In the genomic region with DNA sequence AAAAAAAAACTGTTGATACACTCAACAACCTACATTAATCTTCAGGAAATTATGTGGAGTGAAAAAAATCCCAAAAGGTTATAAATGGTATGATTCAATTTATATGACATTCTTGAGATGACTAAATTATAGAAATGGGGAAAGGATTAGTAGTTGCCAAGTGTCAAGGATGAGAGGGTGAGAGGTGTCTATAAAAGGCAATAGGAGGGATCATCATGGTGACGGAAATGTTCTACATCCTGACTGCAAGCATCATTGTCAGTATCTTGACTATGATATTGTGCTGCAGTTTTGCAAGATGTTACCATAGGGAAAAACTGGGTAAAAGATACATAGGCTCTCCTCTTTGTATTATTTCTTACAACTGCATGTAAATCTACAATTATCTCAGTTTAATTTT, we compare ENCODE assay signal across 15 cellular contexts.
DNase-seq lines count a peak whose midpoint lies in the region; ATAC-seq lines count a peak whose summit lies in the region.
"Had no signal": no experiment of that assay in that cellular context is flagged by ENCODE, and none has a peak within 500 bp of the region (broad histone marks: within the 10 kb centered on the region; RNA-seq: fewer than 3 reads in every experiment).

No MANE protein-coding gene starts in this region.

- H3K4me1 Mint-ChIP-seq in stimulated activated naive CD8-positive, alpha-beta T cell treated with anti-CD3 and anti-CD28 coated beads, Interleukin-15, amount 100 ng/mL, for 72 hours = peaks cover 6% of the 10 kb centered on the region

- H3K27ac Mint-ChIP-seq in stimulated activated naive CD8-positive, alpha-beta T cell treated with anti-CD3 and anti-CD28 coated beads, Interleukin-15, amount 100 ng/mL, for 72 hours = no peak overlapping the region
- H3K27ac Mint-ChIP-seq: CD4-positive, alpha-beta T cell; H9 had no signal

- H3K9me3 Mint-ChIP-seq in stimulated activated naive CD8-positive, alpha-beta T cell treated with anti-CD3 and anti-CD28 coated beads, Interleukin-15, amount 100 ng/mL, for 72 hours = no peaks in the 10 kb centered on the region
- H3K9me3 Mint-ChIP-seq: CD4-positive, alpha-beta T cell; H9 had no signal

- ATAC-seq in stimulated activated naive CD8-positive, alpha-beta T cell treated with anti-CD3 and anti-CD28 coated beads, Interleukin-15, Interleukin-2, amounts not matched to agents 100 U/mL and 50 U/mL, for 24 hours = peak; percentile 55
- no peak for ATAC-seq in stimulated activated naive CD8-positive, alpha-beta T cell treated with anti-CD3 and anti-CD28 coated beads, Interleukin-15, amount 100 ng/mL, for 72 hours
- no peak for ATAC-seq in GM19328 (IDR thresholded peaks at IDR 0.05; ENCODE audit: unreplicated experiment)

- H3K4me3 Mint-ChIP-seq in stimulated activated naive CD8-positive, alpha-beta T cell treated with anti-CD3 and anti-CD28 coated beads, Interleukin-15, amount 100 ng/mL, for 72 hours = no peak overlapping the region
- H3K4me3 Mint-ChIP-seq: CD4-positive, alpha-beta T cell; H9 had no signal

- peaks cover 20% of the 10 kb centered on the region for H3K27me3 Mint-ChIP-seq in stimulated activated naive CD8-positive, alpha-beta T cell treated with anti-CD3 and anti-CD28 coated beads, Interleukin-15, amount 100 ng/mL, for 72 hours

- no peak for DNase-seq in stimulated activated naive CD8-positive, alpha-beta T cell treated with anti-CD3 and anti-CD28 coated beads, Interleukin-15, Interleukin-2, amounts not matched to agents 100 U/mL and 50 U/mL, for 24 hours
- DNase-seq in stimulated activated naive CD8-positive, alpha-beta T cell treated with anti-CD3 and anti-CD28 coated beads, Interleukin-15, amount 100 ng/mL, for 72 hours = no peak
- DNase-seq in RKO (ENCODE audit: low spot score) (peak; percentile 10), lung microvascular endothelial cell (ENCODE audit: low read depth in 2 of 2) (peak; percentile 4 to 47), cerebellum (ENCODE audit: low spot score) (no peak), Ammon's horn (ENCODE audit: low spot score) (no peak)
- DNase-seq: BE2C; C1 segment of cervical spinal cord; CD4-positive, alpha-beta T cell; DMS153; DMS79; GDM1; GOT3; H9 had no signal

Comparison
In these comparisons a context has a peak if more than half of its experiments do, and no peak if none do; other contexts are left out.
1. DNase-seq: peak in RKO (single experiment) and lung microvascular endothelial cell (2 of 2); none in stimulated activated naive CD8-positive, alpha-beta T cell treated with anti-CD3 and anti-CD28 coated beads, Interleukin-15, Interleukin-2, amounts not matched to agents 100 U/mL and 50 U/mL, for 24 hours (single experiment), stimulated activated naive CD8-positive, alpha-beta T cell treated with anti-CD3 and anti-CD28 coated beads, Interleukin-15, amount 100 ng/mL, for 72 hours (0 of 2), cerebellum (single experiment) and Ammon's horn (single experiment).